Comparison of ENCODE assay signal across 1 cellular context in genomic region chr11:19978668-19979518, GRCh38.
A peak's percentile ranks its signal among the peaks of the same experiment; 100 is the strongest.
TF ChIP-seq lines count a peak whose summit lies in the region.

No MANE protein-coding gene starts in this region.

TF ChIP-seq in HepG2, 621 proteins besides CTCF, POLR2A, EP300 and RAD21 (continued from another document and continues in another):
- TF ChIP-seq, protein P1, sequence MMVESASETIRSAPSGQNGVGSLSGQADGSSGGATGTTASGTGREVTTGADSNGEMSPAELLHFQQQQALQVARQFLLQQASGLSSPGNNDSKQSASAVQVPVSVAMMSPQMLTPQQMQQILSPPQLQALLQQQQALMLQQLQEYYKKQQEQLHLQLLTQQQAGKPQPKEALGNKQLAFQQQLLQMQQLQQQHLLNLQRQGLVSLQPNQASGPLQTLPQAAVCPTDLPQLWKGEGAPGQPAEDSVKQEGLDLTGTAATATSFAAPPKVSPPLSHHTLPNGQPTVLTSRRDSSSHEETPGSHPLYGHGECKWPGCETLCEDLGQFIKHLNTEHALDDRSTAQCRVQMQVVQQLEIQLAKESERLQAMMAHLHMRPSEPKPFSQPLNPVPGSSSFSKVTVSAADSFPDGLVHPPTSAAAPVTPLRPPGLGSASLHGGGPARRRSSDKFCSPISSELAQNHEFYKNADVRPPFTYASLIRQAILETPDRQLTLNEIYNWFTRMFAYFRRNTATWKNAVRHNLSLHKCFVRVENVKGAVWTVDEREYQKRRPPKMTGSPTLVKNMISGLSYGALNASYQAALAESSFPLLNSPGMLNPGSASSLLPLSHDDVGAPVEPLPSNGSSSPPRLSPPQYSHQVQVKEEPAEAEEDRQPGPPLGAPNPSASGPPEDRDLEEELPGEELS (CRISPR knock-in tag; IDR thresholded peaks at IDR 0.05), result peak; percentile 83
- TF ChIP-seq YY1 (IDR thresholded peaks at IDR 0.05; ENCODE audit: insufficient read depth, insufficient replicate concordance, low read depth, low read length), result no peak
- TF ChIP-seq TFE3 (CRISPR knock-in tag; IDR thresholded peaks at IDR 0.05), result 0 out of 2 replicates have a peak, but pooled peaks have one; percentile 10
- TF ChIP-seq MEF2D (CRISPR knock-in tag; IDR thresholded peaks at IDR 0.05), result no peak
- TF ChIP-seq ZHX1 (CRISPR knock-in tag; IDR thresholded peaks at IDR 0.05; ENCODE audit: low read depth), result no peak
- no peak for TF ChIP-seq GABPA (IDR thresholded peaks at IDR 0.05; ENCODE audit: low read depth, low read length)
- peak; percentile 39; the same call in 1 of the 2 replicates for TF ChIP-seq GABPA (CRISPR knock-in tag; IDR thresholded peaks at IDR 0.05; ENCODE audit: low read depth)
- no peak for TF ChIP-seq UBTF (CRISPR knock-in tag; IDR thresholded peaks at IDR 0.05)
- TF ChIP-seq SNAPC2 (CRISPR knock-in tag; IDR thresholded peaks at IDR 0.05), result 0 out of 2 replicates have a peak, but pooled peaks have one; percentile 20
- no peak for TF ChIP-seq ZNF768 (CRISPR knock-in tag; IDR thresholded peaks at IDR 0.05)
- no peak for TF ChIP-seq NRL (CRISPR knock-in tag; IDR thresholded peaks at IDR 0.05; ENCODE audit: borderline replicate concordance)
- TF ChIP-seq, protein P2, sequence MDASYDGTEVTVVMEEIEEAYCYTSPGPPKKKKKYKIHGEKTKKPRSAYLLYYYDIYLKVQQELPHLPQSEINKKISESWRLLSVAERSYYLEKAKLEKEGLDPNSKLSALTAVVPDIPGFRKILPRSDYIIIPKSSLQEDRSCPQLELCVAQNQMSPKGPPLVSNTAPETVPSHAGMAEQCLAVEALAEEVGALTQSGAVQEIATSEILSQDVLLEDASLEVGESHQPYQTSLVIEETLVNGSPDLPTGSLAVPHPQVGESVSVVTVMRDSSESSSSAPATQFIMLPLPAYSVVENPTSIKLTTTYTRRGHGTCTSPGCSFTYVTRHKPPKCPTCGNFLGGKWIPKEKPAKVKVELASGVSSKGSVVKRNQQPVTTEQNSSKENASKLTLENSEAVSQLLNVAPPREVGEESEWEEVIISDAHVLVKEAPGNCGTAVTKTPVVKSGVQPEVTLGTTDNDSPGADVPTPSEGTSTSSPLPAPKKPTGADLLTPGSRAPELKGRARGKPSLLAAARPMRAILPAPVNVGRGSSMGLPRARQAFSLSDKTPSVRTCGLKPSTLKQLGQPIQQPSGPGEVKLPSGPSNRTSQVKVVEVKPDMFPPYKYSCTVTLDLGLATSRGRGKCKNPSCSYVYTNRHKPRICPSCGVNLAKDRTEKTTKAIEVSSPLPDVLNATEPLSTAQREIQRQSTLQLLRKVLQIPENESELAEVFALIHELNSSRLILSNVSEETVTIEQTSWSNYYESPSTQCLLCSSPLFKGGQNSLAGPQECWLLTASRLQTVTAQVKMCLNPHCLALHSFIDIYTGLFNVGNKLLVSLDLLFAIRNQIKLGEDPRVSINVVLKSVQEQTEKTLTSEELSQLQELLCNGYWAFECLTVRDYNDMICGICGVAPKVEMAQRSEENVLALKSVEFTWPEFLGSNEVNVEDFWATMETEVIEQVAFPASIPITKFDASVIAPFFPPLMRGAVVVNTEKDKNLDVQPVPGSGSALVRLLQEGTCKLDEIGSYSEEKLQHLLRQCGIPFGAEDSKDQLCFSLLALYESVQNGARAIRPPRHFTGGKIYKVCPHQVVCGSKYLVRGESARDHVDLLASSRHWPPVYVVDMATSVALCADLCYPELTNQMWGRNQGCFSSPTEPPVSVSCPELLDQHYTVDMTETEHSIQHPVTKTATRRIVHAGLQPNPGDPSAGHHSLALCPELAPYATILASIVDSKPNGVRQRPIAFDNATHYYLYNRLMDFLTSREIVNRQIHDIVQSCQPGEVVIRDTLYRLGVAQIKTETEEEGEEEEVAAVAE (CRISPR knock-in tag; IDR thresholded peaks at IDR 0.05; ENCODE audit: borderline replicate concordance), result no peak
- peak; percentile 36 for TF ChIP-seq TBL1XR1 (IDR thresholded peaks at IDR 0.05; ENCODE audit: borderline replicate concordance, low read length, partially characterized antibody)
- TF ChIP-seq, protein P3, sequence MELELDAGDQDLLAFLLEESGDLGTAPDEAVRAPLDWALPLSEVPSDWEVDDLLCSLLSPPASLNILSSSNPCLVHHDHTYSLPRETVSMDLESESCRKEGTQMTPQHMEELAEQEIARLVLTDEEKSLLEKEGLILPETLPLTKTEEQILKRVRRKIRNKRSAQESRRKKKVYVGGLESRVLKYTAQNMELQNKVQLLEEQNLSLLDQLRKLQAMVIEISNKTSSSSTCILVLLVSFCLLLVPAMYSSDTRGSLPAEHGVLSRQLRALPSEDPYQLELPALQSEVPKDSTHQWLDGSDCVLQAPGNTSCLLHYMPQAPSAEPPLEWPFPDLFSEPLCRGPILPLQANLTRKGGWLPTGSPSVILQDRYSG (CRISPR knock-in tag; IDR thresholded peaks at IDR 0.05), result no peak
- TF ChIP-seq NCOR1 (IDR thresholded peaks at IDR 0.05; ENCODE audit: borderline replicate concordance, low read length), result peak; percentile 71; the same call in 1 of the 2 replicates
- peak; percentile 97 for TF ChIP-seq GATAD2A (CRISPR knock-in tag; IDR thresholded peaks at IDR 0.05)
- TF ChIP-seq, protein P4, sequence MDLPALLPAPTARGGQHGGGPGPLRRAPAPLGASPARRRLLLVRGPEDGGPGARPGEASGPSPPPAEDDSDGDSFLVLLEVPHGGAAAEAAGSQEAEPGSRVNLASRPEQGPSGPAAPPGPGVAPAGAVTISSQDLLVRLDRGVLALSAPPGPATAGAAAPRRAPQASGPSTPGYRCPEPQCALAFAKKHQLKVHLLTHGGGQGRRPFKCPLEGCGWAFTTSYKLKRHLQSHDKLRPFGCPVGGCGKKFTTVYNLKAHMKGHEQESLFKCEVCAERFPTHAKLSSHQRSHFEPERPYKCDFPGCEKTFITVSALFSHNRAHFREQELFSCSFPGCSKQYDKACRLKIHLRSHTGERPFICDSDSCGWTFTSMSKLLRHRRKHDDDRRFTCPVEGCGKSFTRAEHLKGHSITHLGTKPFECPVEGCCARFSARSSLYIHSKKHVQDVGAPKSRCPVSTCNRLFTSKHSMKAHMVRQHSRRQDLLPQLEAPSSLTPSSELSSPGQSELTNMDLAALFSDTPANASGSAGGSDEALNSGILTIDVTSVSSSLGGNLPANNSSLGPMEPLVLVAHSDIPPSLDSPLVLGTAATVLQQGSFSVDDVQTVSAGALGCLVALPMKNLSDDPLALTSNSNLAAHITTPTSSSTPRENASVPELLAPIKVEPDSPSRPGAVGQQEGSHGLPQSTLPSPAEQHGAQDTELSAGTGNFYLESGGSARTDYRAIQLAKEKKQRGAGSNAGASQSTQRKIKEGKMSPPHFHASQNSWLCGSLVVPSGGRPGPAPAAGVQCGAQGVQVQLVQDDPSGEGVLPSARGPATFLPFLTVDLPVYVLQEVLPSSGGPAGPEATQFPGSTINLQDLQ (CRISPR knock-in tag; IDR thresholded peaks at IDR 0.05), result no peak
- TF ChIP-seq, protein P5, sequence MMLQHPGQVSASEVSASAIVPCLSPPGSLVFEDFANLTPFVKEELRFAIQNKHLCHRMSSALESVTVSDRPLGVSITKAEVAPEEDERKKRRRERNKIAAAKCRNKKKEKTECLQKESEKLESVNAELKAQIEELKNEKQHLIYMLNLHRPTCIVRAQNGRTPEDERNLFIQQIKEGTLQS (CRISPR knock-in tag; IDR thresholded peaks at IDR 0.05), result peak; percentile 91
- TF ChIP-seq FOSL2 (CRISPR knock-in tag; IDR thresholded peaks at IDR 0.05), result peak; percentile 99
- TF ChIP-seq, protein P6, sequence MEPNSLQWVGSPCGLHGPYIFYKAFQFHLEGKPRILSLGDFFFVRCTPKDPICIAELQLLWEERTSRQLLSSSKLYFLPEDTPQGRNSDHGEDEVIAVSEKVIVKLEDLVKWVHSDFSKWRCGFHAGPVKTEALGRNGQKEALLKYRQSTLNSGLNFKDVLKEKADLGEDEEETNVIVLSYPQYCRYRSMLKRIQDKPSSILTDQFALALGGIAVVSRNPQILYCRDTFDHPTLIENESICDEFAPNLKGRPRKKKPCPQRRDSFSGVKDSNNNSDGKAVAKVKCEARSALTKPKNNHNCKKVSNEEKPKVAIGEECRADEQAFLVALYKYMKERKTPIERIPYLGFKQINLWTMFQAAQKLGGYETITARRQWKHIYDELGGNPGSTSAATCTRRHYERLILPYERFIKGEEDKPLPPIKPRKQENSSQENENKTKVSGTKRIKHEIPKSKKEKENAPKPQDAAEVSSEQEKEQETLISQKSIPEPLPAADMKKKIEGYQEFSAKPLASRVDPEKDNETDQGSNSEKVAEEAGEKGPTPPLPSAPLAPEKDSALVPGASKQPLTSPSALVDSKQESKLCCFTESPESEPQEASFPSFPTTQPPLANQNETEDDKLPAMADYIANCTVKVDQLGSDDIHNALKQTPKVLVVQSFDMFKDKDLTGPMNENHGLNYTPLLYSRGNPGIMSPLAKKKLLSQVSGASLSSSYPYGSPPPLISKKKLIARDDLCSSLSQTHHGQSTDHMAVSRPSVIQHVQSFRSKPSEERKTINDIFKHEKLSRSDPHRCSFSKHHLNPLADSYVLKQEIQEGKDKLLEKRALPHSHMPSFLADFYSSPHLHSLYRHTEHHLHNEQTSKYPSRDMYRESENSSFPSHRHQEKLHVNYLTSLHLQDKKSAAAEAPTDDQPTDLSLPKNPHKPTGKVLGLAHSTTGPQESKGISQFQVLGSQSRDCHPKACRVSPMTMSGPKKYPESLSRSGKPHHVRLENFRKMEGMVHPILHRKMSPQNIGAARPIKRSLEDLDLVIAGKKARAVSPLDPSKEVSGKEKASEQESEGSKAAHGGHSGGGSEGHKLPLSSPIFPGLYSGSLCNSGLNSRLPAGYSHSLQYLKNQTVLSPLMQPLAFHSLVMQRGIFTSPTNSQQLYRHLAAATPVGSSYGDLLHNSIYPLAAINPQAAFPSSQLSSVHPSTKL (CRISPR knock-in tag; IDR thresholded peaks at IDR 0.05), result peak; percentile 96
- peak; percentile 59; the same call in 1 of the 2 replicates for TF ChIP-seq ZNF292 (CRISPR knock-in tag; IDR thresholded peaks at IDR 0.05; ENCODE audit: borderline replicate concordance, low read depth)
- peak; percentile 37; the same call in 1 of the 2 replicates for TF ChIP-seq GATA4 (IDR thresholded peaks at IDR 0.05; ENCODE audit: borderline replicate concordance, low read depth)
- TF ChIP-seq ZNF468 (CRISPR knock-in tag; IDR thresholded peaks at IDR 0.05), result no peak
- no peak for TF ChIP-seq MTF2 (CRISPR knock-in tag; IDR thresholded peaks at IDR 0.05; ENCODE audit: borderline replicate concordance)
- TF ChIP-seq CHD4 (IDR thresholded peaks at IDR 0.05; ENCODE audit: borderline replicate concordance, low read length), result no peak
- TF ChIP-seq, protein P7, sequence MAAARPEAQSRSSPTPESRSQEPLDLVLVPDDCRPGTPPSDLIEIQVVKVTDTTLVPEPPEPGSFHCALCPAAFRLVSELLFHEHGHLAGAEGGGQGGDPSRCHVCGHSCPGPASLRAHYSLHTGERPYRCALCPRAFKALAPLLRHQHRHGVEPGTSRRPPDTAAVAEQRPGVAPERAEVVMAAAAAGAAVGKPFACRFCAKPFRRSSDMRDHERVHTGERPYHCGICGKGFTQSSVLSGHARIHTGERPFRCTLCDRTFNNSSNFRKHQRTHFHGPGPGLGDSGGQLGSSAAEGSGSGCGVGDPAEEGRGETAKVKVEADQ (CRISPR knock-in tag; IDR thresholded peaks at IDR 0.05; ENCODE audit: borderline replicate concordance), result 0 out of 2 replicates have a peak, but pooled peaks have one; percentile 42
- peak; percentile 82; the same call in 1 of the 2 replicates for TF ChIP-seq ZKSCAN8 (CRISPR knock-in tag; IDR thresholded peaks at IDR 0.05; ENCODE audit: borderline replicate concordance)
- TF ChIP-seq ATF2 (CRISPR knock-in tag; IDR thresholded peaks at IDR 0.05), result peak; percentile 92
